In the genomic region with DNA sequence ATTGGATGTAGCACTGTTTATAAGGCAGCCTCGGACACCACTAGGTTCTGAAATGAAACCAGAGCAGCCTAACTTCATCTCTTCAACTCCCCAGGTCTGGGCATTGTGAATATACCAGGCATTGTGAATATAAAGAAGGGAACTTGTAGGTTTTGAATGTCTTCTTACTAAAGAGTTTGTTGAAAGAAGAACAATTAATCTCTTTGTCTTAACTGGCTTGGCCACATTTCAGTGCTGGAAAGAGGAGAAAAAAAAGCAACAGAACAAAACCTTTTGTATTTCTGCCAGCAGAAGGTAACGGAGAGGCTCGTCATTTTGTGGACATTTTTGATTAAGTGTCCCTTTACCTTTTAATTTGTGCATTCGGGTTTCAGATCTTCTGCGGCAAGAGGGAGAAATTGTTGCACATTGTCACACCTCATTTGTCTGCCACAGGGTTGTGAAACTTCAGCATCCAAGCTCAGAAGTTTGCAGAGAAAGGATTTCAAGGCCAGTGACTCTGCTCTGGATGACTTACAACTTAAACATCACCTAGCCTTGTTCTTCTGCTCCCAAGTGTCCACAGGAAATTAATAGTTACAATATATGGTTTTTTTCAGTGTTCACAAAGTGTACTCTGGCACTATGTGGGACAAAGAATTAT, we compare ENCODE assay signal across 28 cellular contexts.
DNase-seq lines count a peak whose midpoint lies in the region; ATAC-seq and TF ChIP-seq lines count a peak whose summit lies in the region.
"Had no signal": no experiment of that assay in that cellular context is flagged by ENCODE, and none has a peak within 500 bp of the region (broad histone marks: within the 10 kb centered on the region; RNA-seq: fewer than 3 reads in every experiment).

No MANE protein-coding gene starts in this region.

- DNase-seq in breast epithelium (ENCODE audit: low spot score in 2 of 2) = no peak
- no peak for DNase-seq in MCF 10A (ENCODE audit: unreplicated experiment)
- peak; percentile 41 for DNase-seq in epithelial cell of esophagus (ENCODE audit: low read depth)
- DNase-seq in superior temporal gyrus (ENCODE audit: extremely low spot score) = peak; percentile 55
- no peak for DNase-seq in activated naive CD4-positive, alpha-beta T cell treated with anti-CD3 and anti-CD28 coated beads for 36 hours
- DNase-seq in CD8-positive, alpha-beta memory T cell = no peak
- DNase-seq: activated CD4-positive, alpha-beta T cell treated with anti-CD3 and anti-CD28 coated beads, Interleukin-2, amount 50 U/mL, for 4 hours; activated CD8-positive, alpha-beta memory T cell treated with anti-CD3 and anti-CD28 coated beads, Interleukin-2, amount 50 U/mL, for 48 hours; activated naive CD8-positive, alpha-beta T cell treated with anti-CD3 and anti-CD28 coated beads for 36 hours; AML-193; gastrocnemius medialis; HCEC 1CT; Kasumi-1; lower lobe of right lung; NCI-H1092; NCI-H187 treated with DMSO at 0.1 percent for 48 hours; NCI-H774; Right ventricle myocardium superior; SW 1271; T1000; uterus had no signal

- H3K27ac ChIP-seq in breast epithelium (peak overlapping the region; percentile 36 to 58), mesodermal cell (ENCODE audit: low read depth, low read length, severe bottlenecking) (peak overlapping the region; percentile 79)
- H3K27ac ChIP-seq in CD8-positive, alpha-beta memory T cell (ENCODE audit: low read depth, low read length) = no peak overlapping the region
- H3K27ac ChIP-seq: ascending aorta, gastrocnemius medialis, lower lobe of right lung, neutrophil, uterus had no signal

- H3K9me3 ChIP-seq in breast epithelium (no peaks in the 10 kb centered on the region), mesodermal cell (ENCODE audit: control insufficient read depth, low read length) (no peaks in the 10 kb centered on the region)
- H3K9me3 ChIP-seq in CD8-positive, alpha-beta memory T cell (ENCODE audit: low read length) = no peaks in the 10 kb centered on the region
- H3K9me3 ChIP-seq: ascending aorta, gastrocnemius medialis, lower lobe of right lung, neutrophil, suprapubic skin, uterus had no signal

- CTCF ChIA-PET in MCF 10A (lab: Yijun Ruan, JAX) = interaction anchor here (0.6 to 1.2 kb wide), 2 partner anchors 9 to 41 kb away, joined by 3 to 4 read pairs; no protein-coding TSS in a partner anchor
- CTCF ChIA-PET in activated naive CD4-positive, alpha-beta T cell treated with anti-CD3 and anti-CD28 coated beads for 36 hours (lab: Charles Lee) = no interaction called here
- CTCF ChIA-PET in CD8-positive, alpha-beta memory T cell (lab: Charles Lee) = no interaction called here

- H3K4me3 Mint-ChIP-seq in MCF 10A (ENCODE audit: unreplicated experiment) = no peak overlapping the region
- H3K4me3 Mint-ChIP-seq in activated naive CD4-positive, alpha-beta T cell treated with anti-CD3 and anti-CD28 coated beads for 36 hours = no peak overlapping the region
- no peak overlapping the region for H3K4me3 Mint-ChIP-seq in activated T-helper 17 cell treated with anti-CD3 and anti-CD28 coated beads, Interleukin-2, amount 50 U/mL, for 72 hours
- H3K4me3 Mint-ChIP-seq in CD8-positive, alpha-beta memory T cell = no peak overlapping the region
- H3K4me3 Mint-ChIP-seq: activated naive CD8-positive, alpha-beta T cell treated with anti-CD3 and anti-CD28 coated beads for 36 hours; stimulated activated effector memory CD8-positive, alpha-beta T cell treated with anti-CD3 and anti-CD28 coated beads, Interleukin-12 subunit alpha, Interleukin-12 subunit beta, amount 100 ng/mL, for 72 hours had no signal

- H3K4me1 ChIP-seq in breast epithelium (peaks cover 0 to 9% of the 10 kb centered on the region in 2 donors), mesodermal cell (ENCODE audit: control insufficient read depth, insufficient read depth, low read length, poor library complexity, severe bottlenecking) (peaks cover 10% of the 10 kb centered on the region)
- no peaks in the 10 kb centered on the region for H3K4me1 ChIP-seq in CD8-positive, alpha-beta memory T cell (ENCODE audit: insufficient read depth, low read length)
- H3K4me1 ChIP-seq: ascending aorta, gastrocnemius medialis, lower lobe of right lung, uterus had no signal

- H3K4me3 ChIP-seq in breast epithelium = no peak overlapping the region
- H3K4me3 ChIP-seq in epithelial cell of esophagus (ENCODE audit: low read length) = no peak overlapping the region
- no peak overlapping the region for H3K4me3 ChIP-seq in mesodermal cell (ENCODE audit: extremely low read depth, insufficient read depth, low read length, poor library complexity, severe bottlenecking)
- H3K4me3 ChIP-seq in CD8-positive, alpha-beta memory T cell (ENCODE audit: low read length) = no peak overlapping the region
- H3K4me3 ChIP-seq: ascending aorta, gastrocnemius medialis, lower lobe of right lung, skin epidermis, suprapubic skin, uterus had no signal

- H3K4me1 Mint-ChIP-seq in MCF 10A (ENCODE audit: insufficient read depth, unreplicated experiment) = peaks cover 12% of the 10 kb centered on the region
- H3K4me1 Mint-ChIP-seq in activated naive CD4-positive, alpha-beta T cell treated with anti-CD3 and anti-CD28 coated beads for 36 hours (ENCODE audit: low read depth) = no peaks in the 10 kb centered on the region
- H3K4me1 Mint-ChIP-seq in activated T-helper 17 cell treated with anti-CD3 and anti-CD28 coated beads, Interleukin-2, amount 50 U/mL, for 72 hours = no peaks in the 10 kb centered on the region
- H3K4me1 Mint-ChIP-seq in CD8-positive, alpha-beta memory T cell = no peaks in the 10 kb centered on the region
- H3K4me1 Mint-ChIP-seq: activated naive CD8-positive, alpha-beta T cell treated with anti-CD3 and anti-CD28 coated beads for 36 hours; stimulated activated effector memory CD8-positive, alpha-beta T cell treated with anti-CD3 and anti-CD28 coated beads, Interleukin-12 subunit alpha, Interleukin-12 subunit beta, amount 100 ng/mL, for 72 hours had no signal

- H3K27ac Mint-ChIP-seq in MCF 10A (ENCODE audit: low read depth, unreplicated experiment) = no peak overlapping the region
- H3K27ac Mint-ChIP-seq in activated naive CD4-positive, alpha-beta T cell treated with anti-CD3 and anti-CD28 coated beads for 36 hours = no peak overlapping the region
- H3K27ac Mint-ChIP-seq in activated T-helper 17 cell treated with anti-CD3 and anti-CD28 coated beads, Interleukin-2, amount 50 U/mL, for 72 hours = no peak overlapping the region
- no peak overlapping the region for H3K27ac Mint-ChIP-seq in CD8-positive, alpha-beta memory T cell
- H3K27ac Mint-ChIP-seq: activated naive CD8-positive, alpha-beta T cell treated with anti-CD3 and anti-CD28 coated beads for 36 hours; stimulated activated effector memory CD8-positive, alpha-beta T cell treated with anti-CD3 and anti-CD28 coated beads, Interleukin-12 subunit alpha, Interleukin-12 subunit beta, amount 100 ng/mL, for 72 hours had no signal

- intact Hi-C loops in breast epithelium (cut with DNase I; ENCODE audit: low total_unique reads) = no loop called here
- intact Hi-C loops in MCF 10A (cut with micrococcal nuclease) = no loop called here
- intact Hi-C loops in activated naive CD4-positive, alpha-beta T cell treated with anti-CD3 and anti-CD28 coated beads for 36 hours (cut with micrococcal nuclease) = no loop called here

- TF ChIP-seq CTCF in breast epithelium (IDR thresholded peaks at IDR 0.05) (no peak), MCF 10A (IDR thresholded peaks at IDR 0.05; ENCODE audit: unreplicated experiment) (no peak), epithelial cell of esophagus (IDR thresholded peaks at IDR 0.05; ENCODE audit: insufficient read depth, low read depth, low read length, missing control alignments) (no peak)

- POLR2A ChIA-PET in MCF 10A (lab: Yijun Ruan, JAX) = interaction anchor here (1.0 kb wide), 1 partner anchor 10 kb away, joined by 3 read pairs; no protein-coding TSS in a partner anchor
- POLR2A ChIA-PET in CD8-positive, alpha-beta memory T cell (lab: Charles Lee) = no interaction called here

- no peaks in the 10 kb centered on the region for H3K27me3 Mint-ChIP-seq in MCF 10A (ENCODE audit: insufficient read depth, unreplicated experiment)
- H3K27me3 Mint-ChIP-seq in activated naive CD4-positive, alpha-beta T cell treated with anti-CD3 and anti-CD28 coated beads for 36 hours (ENCODE audit: low read depth) = peaks cover 5% of the 10 kb centered on the region
- peaks cover 11% of the 10 kb centered on the region for H3K27me3 Mint-ChIP-seq in activated T-helper 17 cell treated with anti-CD3 and anti-CD28 coated beads, Interleukin-2, amount 50 U/mL, for 72 hours
- peaks cover 8 to 13% of the 10 kb centered on the region in 2 donors for H3K27me3 Mint-ChIP-seq in CD8-positive, alpha-beta memory T cell

- H3K36me3 Mint-ChIP-seq in MCF 10A (ENCODE audit: insufficient read depth, unreplicated experiment) = no peaks in the 10 kb centered on the region
- no peaks in the 10 kb centered on the region for H3K36me3 Mint-ChIP-seq in activated naive CD4-positive, alpha-beta T cell treated with anti-CD3 and anti-CD28 coated beads for 36 hours (ENCODE audit: low read depth)
- H3K36me3 Mint-ChIP-seq in activated T-helper 17 cell treated with anti-CD3 and anti-CD28 coated beads, Interleukin-2, amount 50 U/mL, for 72 hours (ENCODE audit: low read depth) = no peaks in the 10 kb centered on the region
- no peaks in the 10 kb centered on the region for H3K36me3 Mint-ChIP-seq in CD8-positive, alpha-beta memory T cell
- H3K36me3 Mint-ChIP-seq: activated naive CD8-positive, alpha-beta T cell treated with anti-CD3 and anti-CD28 coated beads for 36 hours; stimulated activated effector memory CD8-positive, alpha-beta T cell treated with anti-CD3 and anti-CD28 coated beads, Interleukin-12 subunit alpha, Interleukin-12 subunit beta, amount 100 ng/mL, for 72 hours had no signal

- no peaks in the 10 kb centered on the region for H3K36me3 ChIP-seq in breast epithelium
- no peaks in the 10 kb centered on the region for H3K36me3 ChIP-seq in mesodermal cell (ENCODE audit: control insufficient read depth, insufficient read depth, low read length)
- H3K36me3 ChIP-seq in CD8-positive, alpha-beta memory T cell (ENCODE audit: insufficient read depth, low read length) = no peaks in the 10 kb centered on the region
- H3K36me3 ChIP-seq: ascending aorta, gastrocnemius medialis, lower lobe of right lung, neutrophil, suprapubic skin, uterus had no signal

- WGBS in mesodermal cell (ENCODE audit: insufficient coverage in 2 of 2), 2 experiments = 95 to 100% methylated on average over 4 of the region's 5 CpGs

- TF ChIP-seq POLR2A in breast epithelium (IDR thresholded peaks at IDR 0.05) = no peak

- BruUV-seq in MCF 10A (replicated peaks; lab: Mats Ljungman, UMichigan) = no TSS peak

- no peaks in the 10 kb centered on the region for H3K27me3 ChIP-seq in breast epithelium
- no peaks in the 10 kb centered on the region for H3K27me3 ChIP-seq in CD8-positive, alpha-beta memory T cell (ENCODE audit: insufficient read depth, low read length, poor library complexity, severe bottlenecking)
- H3K27me3 ChIP-seq: ascending aorta, gastrocnemius medialis, neutrophil, suprapubic skin, uterus had no signal

- ATAC-seq in activated T-helper 17 cell treated with anti-CD3 and anti-CD28 coated beads, Interleukin-2, amount 50 U/mL, for 72 hours (replicated peaks) = no peak
- ATAC-seq: gastrocnemius medialis; stimulated activated effector memory CD8-positive, alpha-beta T cell treated with anti-CD3 and anti-CD28 coated beads, Interleukin-12 subunit alpha, Interleukin-12 subunit beta, amount 100 ng/mL, for 72 hours had no signal

- no peaks in the 10 kb centered on the region for H3K9me3 Mint-ChIP-seq in MCF 10A (ENCODE audit: unreplicated experiment)
- no peaks in the 10 kb centered on the region for H3K9me3 Mint-ChIP-seq in activated naive CD4-positive, alpha-beta T cell treated with anti-CD3 and anti-CD28 coated beads for 36 hours
- H3K9me3 Mint-ChIP-seq in activated T-helper 17 cell treated with anti-CD3 and anti-CD28 coated beads, Interleukin-2, amount 50 U/mL, for 72 hours = no peaks in the 10 kb centered on the region
- no peaks in the 10 kb centered on the region for H3K9me3 Mint-ChIP-seq in CD8-positive, alpha-beta memory T cell
- H3K9me3 Mint-ChIP-seq: activated naive CD8-positive, alpha-beta T cell treated with anti-CD3 and anti-CD28 coated beads for 36 hours; stimulated activated effector memory CD8-positive, alpha-beta T cell treated with anti-CD3 and anti-CD28 coated beads, Interleukin-12 subunit alpha, Interleukin-12 subunit beta, amount 100 ng/mL, for 72 hours had no signal

Comparison
In these comparisons a context has a peak if more than half of its experiments do, and no peak if none do; other contexts are left out.
1. DNase-seq: peak in epithelial cell of esophagus (single experiment) and superior temporal gyrus (single experiment); none in breast epithelium (0 of 2), MCF 10A (single experiment), activated naive CD4-positive, alpha-beta T cell treated with anti-CD3 and anti-CD28 coated beads for 36 hours (single experiment) and CD8-positive, alpha-beta memory T cell (0 of 5).